ENCODE assay signal across 8 cellular contexts in genomic region chr5:6632324-6632930, GRCh38. TPM values are rescaled to one million over a fixed set of nuclear protein-coding genes. Genes with fewer than 3 reads are reported as not detected.
DNase-seq lines count a peak whose midpoint lies in the region; ATAC-seq and TF ChIP-seq lines count a peak whose summit lies in the region.

No MANE protein-coding gene starts in this region.

- H3K36me3 ChIP-seq in neural progenitor cell, result no peaks in the 10 kb centered on the region

- no peaks in the 10 kb centered on the region for H3K9me3 Mint-ChIP-seq in CD4-positive, alpha-beta T cell
- H3K9me3 Mint-ChIP-seq in neural progenitor cell, result no peaks in the 10 kb centered on the region

- peak overlapping the region; percentile 81 for H3K9ac ChIP-seq in neural progenitor cell

- peak overlapping the region; percentile 97 for H3K4me2 ChIP-seq in neural progenitor cell

- H3K4me1 Mint-ChIP-seq in CD4-positive, alpha-beta T cell (ENCODE audit: low read depth), result peaks cover 56% of the 10 kb centered on the region
- peaks cover 31% of the 10 kb centered on the region for H3K4me1 Mint-ChIP-seq in neural progenitor cell

- POLR2A ChIA-PET in CD4-positive, alpha-beta T cell (lab: Charles Lee), result interaction anchor here (0.8 to 2.6 kb wide), 10 partner anchors 80 to 1218 kb away, joined by 3 to 32 read pairs (median 10); partner anchors contain the start of genes ICE1, MED10 and TENT4A

- peak overlapping the region; percentile 71 for H3K4me3 ChIP-seq in neural progenitor cell

- ATAC-seq in CD4-positive, alpha-beta T cell (ENCODE audit: poor library complexity), result no peak
- ATAC-seq in GM19351 (IDR thresholded peaks at IDR 0.05; ENCODE audit: unreplicated experiment) (peak; percentile 27), HG03432 (IDR thresholded peaks at IDR 0.05; ENCODE audit: unreplicated experiment) (peak; percentile 31), SK-N-SH treated with all-trans-retinoic acid at 6 μM for 48 hours (peak; percentile 49), sciatic nerve (no peak)

- H3F3A ChIP-seq in neural progenitor cell (ENCODE audit: low read depth), result no peaks in the 10 kb centered on the region

- peaks cover 58% of the 10 kb centered on the region for H4K20me1 ChIP-seq in neural progenitor cell (ENCODE audit: low read depth)

- peak overlapping the region; percentile 75 for H2AFZ ChIP-seq in neural progenitor cell (replicated peaks)

- H3K27me3 Mint-ChIP-seq in CD4-positive, alpha-beta T cell, result no peaks in the 10 kb centered on the region
- H3K27me3 Mint-ChIP-seq in neural progenitor cell (ENCODE audit: insufficient read depth, low read depth), result peaks cover 5% of the 10 kb centered on the region

- peak overlapping the region; percentile 90 for H3K4me3 Mint-ChIP-seq in CD4-positive, alpha-beta T cell
- peak overlapping the region; percentile 92 for H3K4me3 Mint-ChIP-seq in neural progenitor cell

- DNase-seq in CD4-positive, alpha-beta T cell, result peak in 1 of 10 experiments; percentile 2
- peak; percentile 7 for DNase-seq in fibroblast of gingiva (ENCODE audit: low read depth)
- DNase-seq in neural progenitor cell (ENCODE audit: low spot score), result no peak
- DNase-seq in GM20000 (ENCODE audit: low spot score), result no peak
- no peak for DNase-seq in sciatic nerve (ENCODE audit: low spot score)

- H3K9me3 ChIP-seq in CD4-positive, alpha-beta T cell (ENCODE audit: control insufficient read depth, low read length), result no peaks in the 10 kb centered on the region
- no peaks in the 10 kb centered on the region for H3K9me3 ChIP-seq in neural progenitor cell (ENCODE audit: low read depth)

- no peaks in the 10 kb centered on the region for H3K27me3 ChIP-seq in CD4-positive, alpha-beta T cell (ENCODE audit: control insufficient read depth, insufficient read depth, low read length)
- no peaks in the 10 kb centered on the region for H3K27me3 ChIP-seq in neural progenitor cell

- H3K79me2 ChIP-seq in neural progenitor cell (ENCODE audit: low read depth), result peaks cover 81% of the 10 kb centered on the region

- H3K4me1 ChIP-seq in neural progenitor cell, result peaks cover 10% of the 10 kb centered on the region

- CTCF ChIA-PET in CD4-positive, alpha-beta T cell (lab: Charles Lee), result interaction anchor here (1.1 to 2.1 kb wide), 2 partner anchors 79 to 113 kb away, joined by 5 to 13 read pairs; no protein-coding TSS in a partner anchor

- H3K27ac Mint-ChIP-seq in CD4-positive, alpha-beta T cell, result peak overlapping the region; percentile 93
- peak overlapping the region; percentile 58 for H3K27ac Mint-ChIP-seq in neural progenitor cell

- H3K27ac ChIP-seq in CD4-positive, alpha-beta T cell (ENCODE audit: low read depth, low read length), result peak overlapping the region; percentile 62
- peak overlapping the region; percentile 94 for H3K27ac ChIP-seq in neural progenitor cell

- intact Hi-C loops in CD4-positive, alpha-beta T cell (cut with DNase I, micrococcal nuclease), result loop anchor here (5.0 to 10.0 kb wide), 4 partner anchors 255 to 1242 kb away; partner anchors contain the start of genes ICE1 (in 1 of the 2) and MED10 (in 1 of the 2)
- intact Hi-C loops in sciatic nerve (cut with DNase I), result loop anchor here (10.0 kb wide), 2 partner anchors 82 to 112 kb away; partner anchors contain the start of gene TENT4A

- no peak for TF ChIP-seq CTCF in CD4-positive, alpha-beta T cell (IDR thresholded peaks at IDR 0.05)
- TF ChIP-seq CTCF in neural progenitor cell (IDR thresholded peaks at IDR 0.05), result peak; percentile 10
- no peak for TF ChIP-seq CTCF in GM20000 (IDR thresholded peaks at IDR 0.05; ENCODE audit: extremely low read depth, missing control alignments)

- H3K36me3 Mint-ChIP-seq in CD4-positive, alpha-beta T cell (ENCODE audit: low read depth), result peaks cover 53% of the 10 kb centered on the region
- H3K36me3 Mint-ChIP-seq in neural progenitor cell, result peaks cover 15% of the 10 kb centered on the region

TF ChIP-seq in SK-N-SH treated with all-trans-retinoic acid at 6 μM for 48 hours, 23 proteins besides CTCF, POLR2A, EP300 and RAD21 (continues in another document):
- TF ChIP-seq GLIS3 (CRISPR knock-in tag; IDR thresholded peaks at IDR 0.05) (no peak), TSHZ2 (CRISPR knock-in tag; IDR thresholded peaks at IDR 0.05) (no peak), PATZ1 (CRISPR knock-in tag; IDR thresholded peaks at IDR 0.05; ENCODE audit: borderline replicate concordance) (no peak), OSR1 (CRISPR knock-in tag; IDR thresholded peaks at IDR 0.05) (no peak), ZNF565 (CRISPR knock-in tag; conservative IDR thresholded peaks at IDR 0.05; ENCODE audit: low read depth) (no peak), CREB5 (CRISPR knock-in tag; IDR thresholded peaks at IDR 0.05; ENCODE audit: low read depth) (no peak), RARB (CRISPR knock-in tag; IDR thresholded peaks at IDR 0.05) (no peak), SNAI2 (CRISPR knock-in tag; IDR thresholded peaks at IDR 0.05) (no peak), POU6F1 (CRISPR knock-in tag; IDR thresholded peaks at IDR 0.05; ENCODE audit: borderline replicate concordance, low read depth) (no peak)

RNA-seq across cellular contexts. Expression of gene NSUN2, which starts 0.4 kb away (rescaled TPM):
- 10 to 100 TPM; 48.3 to 50.8 TPM for total RNA-seq in CD4-positive, alpha-beta T cell
- total RNA-seq in neural progenitor cell (ENCODE audit: low replicate concordance) (54.0 and 65.4 TPM in 2 replicates), sciatic nerve (53.0 TPM)

RNA-seq across cellular contexts. Expression of gene SRD5A1, which starts 0.8 kb away (rescaled TPM):
- total RNA-seq in CD4-positive, alpha-beta T cell, result 1 to 10 TPM; 2.3 to 3.0 TPM
- 16.2 and 33.5 TPM in 2 replicates for total RNA-seq in neural progenitor cell (ENCODE audit: low replicate concordance)
- 9.6 TPM for total RNA-seq in sciatic nerve

Comparison
In these comparisons a context has a peak if more than half of its experiments do, and no peak if none do; other contexts are left out.
1. ATAC-seq: peak in GM19351 (single experiment), HG03432 (single experiment) and SK-N-SH treated with all-trans-retinoic acid at 6 μM for 48 hours (single experiment); none in CD4-positive, alpha-beta T cell (single experiment) and sciatic nerve (single experiment).